36 cellular contexts compared by ENCODE assay signal in the genomic region with DNA sequence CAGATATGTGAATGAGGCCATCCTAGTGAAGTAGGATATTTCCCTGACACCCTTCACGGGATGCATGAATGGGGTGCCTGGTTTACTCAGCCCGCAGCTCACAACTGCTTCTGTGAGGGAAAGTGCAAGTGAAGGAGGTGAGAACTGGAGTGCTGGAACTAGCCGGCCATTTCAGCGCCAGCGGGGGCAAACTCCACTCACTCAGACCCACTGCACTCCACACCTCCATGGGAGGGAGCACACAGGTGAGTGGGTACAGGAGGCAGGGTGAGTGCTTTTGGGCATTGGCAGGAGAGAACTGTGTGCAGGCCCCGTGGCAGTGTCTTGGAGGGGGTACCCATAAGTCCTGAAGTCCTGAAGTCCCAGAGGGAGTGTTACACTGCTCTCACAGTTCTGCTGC.
"Had no signal": no experiment of that assay in that cellular context is flagged by ENCODE, and none has a peak within 500 bp of the region (broad histone marks: within the 10 kb centered on the region; RNA-seq: fewer than 3 reads in every experiment).

No MANE protein-coding gene starts in this region.

- DNase-seq: activated CD4-positive, alpha-beta memory T cell treated with anti-CD3 and anti-CD28 coated beads, Interleukin-2, amount 10 ng/mL, durations not matched to agents 7 days and 5 days; activated CD4-positive, alpha-beta T cell treated with anti-CD3 and anti-CD28 coated beads for 1 hour; activated CD4-positive, alpha-beta T cell treated with anti-CD3 and anti-CD28 coated beads for 48 hours; activated CD4-positive, CD25-positive, alpha-beta regulatory T cell; activated CD8-positive, alpha-beta memory T cell treated with anti-CD3 and anti-CD28 coated beads for 24 hours; activated CD8-positive, alpha-beta memory T cell treated with anti-CD3 and anti-CD28 coated beads, Interleukin-2, amount 10 ng/mL, durations not matched to agents 7 days and 5 days; activated CD8-positive, alpha-beta memory T cell treated with anti-CD3 and anti-CD28 coated beads, Interleukin-2, amount 50 U/mL, for 48 hours; activated effector memory CD4-positive, alpha-beta T cell treated with anti-CD3 and anti-CD28 coated beads, Interleukin-2, amount 50 U/mL, for 16 hours; activated naive CD4-positive, alpha-beta T cell; activated naive CD4-positive, alpha-beta T cell treated with anti-CD3 and anti-CD28 coated beads, Interleukin-2, amount 50 U/mL, for 16 hours; activated naive CD8-positive, alpha-beta T cell treated with anti-CD3 and anti-CD28 coated beads for 36 hours; activated T-cell treated with anti-CD3 and anti-CD28 coated beads, Interleukin-2, amount 50 U/mL, for 72 hours; amniotic stem cell; Kasumi-1; KG1; MG63; NCI-H1092; NCI-H1417; NCI-H146; NCI-H187; NCI-H2029 treated with DMSO at 0.1 percent for 48 hours; NCI-H2107; NCI-H226; RPMI8226; SHP77 treated with DMSO at 0.1 percent for 48 hours; SW 1271; T-helper 1 cell; T-helper 2 cell; T-helper 9 cell; WERI-Rb-1 had no signal

- H3K36me3 Mint-ChIP-seq: activated CD8-positive, alpha-beta memory T cell treated with anti-CD3 and anti-CD28 coated beads, Interleukin-2, amount 10 ng/mL, durations not matched to agents 7 days and 5 days; activated naive CD8-positive, alpha-beta T cell treated with anti-CD3 and anti-CD28 coated beads for 36 hours had no signal

- ATAC-seq: activated CD8-positive, alpha-beta memory T cell treated with anti-CD3 and anti-CD28 coated beads, Interleukin-2, amount 10 ng/mL, durations not matched to agents 7 days and 5 days; activated T-cell treated with anti-CD3 and anti-CD28 coated beads, Interleukin-2, amount 50 U/mL, for 72 hours; activated T-helper 17 cell treated with anti-CD3 and anti-CD28 coated beads, Interleukin-2, amount 50 U/mL, for 72 hours; Panc1 had no signal

- H3K9me3 Mint-ChIP-seq: activated T-helper 17 cell treated with anti-CD3 and anti-CD28 coated beads, Interleukin-2, amount 50 U/mL, for 72 hours had no signal

- H3K27me3 ChIP-seq: ascending aorta, cardiac muscle cell, MG63, SJSA1 had no signal

- H3K27me3 Mint-ChIP-seq: activated CD4-positive, alpha-beta memory T cell treated with anti-CD3 and anti-CD28 coated beads, Interleukin-2, amount 10 ng/mL, durations not matched to agents 7 days and 5 days; activated CD8-positive, alpha-beta memory T cell treated with anti-CD3 and anti-CD28 coated beads, Interleukin-2, amount 10 ng/mL, durations not matched to agents 7 days and 5 days; activated naive CD8-positive, alpha-beta T cell treated with anti-CD3 and anti-CD28 coated beads for 36 hours; activated T-helper 17 cell treated with anti-CD3 and anti-CD28 coated beads, Interleukin-2, amount 50 U/mL, for 72 hours; central memory CD8-positive, alpha-beta T cell had no signal

- H3K9me3 ChIP-seq: ascending aorta, MG63 had no signal

- H3K4me1 Mint-ChIP-seq: activated CD4-positive, alpha-beta memory T cell treated with anti-CD3 and anti-CD28 coated beads, Interleukin-2, amount 10 ng/mL, durations not matched to agents 7 days and 5 days; activated CD8-positive, alpha-beta memory T cell treated with anti-CD3 and anti-CD28 coated beads, Interleukin-2, amount 10 ng/mL, durations not matched to agents 7 days and 5 days; activated naive CD8-positive, alpha-beta T cell treated with anti-CD3 and anti-CD28 coated beads for 36 hours; activated T-helper 17 cell treated with anti-CD3 and anti-CD28 coated beads, Interleukin-2, amount 50 U/mL, for 72 hours; central memory CD8-positive, alpha-beta T cell had no signal

- H3K4me3 ChIP-seq: ascending aorta, cardiac muscle cell, MG63, SJSA1 had no signal

- H3K4me3 Mint-ChIP-seq: activated CD4-positive, alpha-beta memory T cell treated with anti-CD3 and anti-CD28 coated beads, Interleukin-2, amount 10 ng/mL, durations not matched to agents 7 days and 5 days; activated CD8-positive, alpha-beta memory T cell treated with anti-CD3 and anti-CD28 coated beads, Interleukin-2, amount 10 ng/mL, durations not matched to agents 7 days and 5 days; activated naive CD8-positive, alpha-beta T cell treated with anti-CD3 and anti-CD28 coated beads for 36 hours; activated T-cell treated with anti-CD3 and anti-CD28 coated beads, Interleukin-2, amount 50 U/mL, for 72 hours; activated T-helper 17 cell treated with anti-CD3 and anti-CD28 coated beads, Interleukin-2, amount 50 U/mL, for 72 hours; central memory CD8-positive, alpha-beta T cell had no signal

- H3K4me1 ChIP-seq: ascending aorta, SJSA1 had no signal

- H3K36me3 ChIP-seq: ascending aorta, cardiac muscle cell, MG63, SJSA1, WERI-Rb-1 had no signal

- H3K27ac ChIP-seq: ascending aorta, cardiac muscle cell, SJSA1, WERI-Rb-1 had no signal

- H3K27ac Mint-ChIP-seq: activated CD4-positive, alpha-beta memory T cell treated with anti-CD3 and anti-CD28 coated beads, Interleukin-2, amount 10 ng/mL, durations not matched to agents 7 days and 5 days; activated CD8-positive, alpha-beta memory T cell treated with anti-CD3 and anti-CD28 coated beads, Interleukin-2, amount 10 ng/mL, durations not matched to agents 7 days and 5 days; activated naive CD8-positive, alpha-beta T cell treated with anti-CD3 and anti-CD28 coated beads for 36 hours; activated T-cell treated with anti-CD3 and anti-CD28 coated beads, Interleukin-2, amount 50 U/mL, for 72 hours; activated T-helper 17 cell treated with anti-CD3 and anti-CD28 coated beads, Interleukin-2, amount 50 U/mL, for 72 hours had no signal
